Comparison of ENCODE assay signal across 1 cellular context in the genomic region with DNA sequence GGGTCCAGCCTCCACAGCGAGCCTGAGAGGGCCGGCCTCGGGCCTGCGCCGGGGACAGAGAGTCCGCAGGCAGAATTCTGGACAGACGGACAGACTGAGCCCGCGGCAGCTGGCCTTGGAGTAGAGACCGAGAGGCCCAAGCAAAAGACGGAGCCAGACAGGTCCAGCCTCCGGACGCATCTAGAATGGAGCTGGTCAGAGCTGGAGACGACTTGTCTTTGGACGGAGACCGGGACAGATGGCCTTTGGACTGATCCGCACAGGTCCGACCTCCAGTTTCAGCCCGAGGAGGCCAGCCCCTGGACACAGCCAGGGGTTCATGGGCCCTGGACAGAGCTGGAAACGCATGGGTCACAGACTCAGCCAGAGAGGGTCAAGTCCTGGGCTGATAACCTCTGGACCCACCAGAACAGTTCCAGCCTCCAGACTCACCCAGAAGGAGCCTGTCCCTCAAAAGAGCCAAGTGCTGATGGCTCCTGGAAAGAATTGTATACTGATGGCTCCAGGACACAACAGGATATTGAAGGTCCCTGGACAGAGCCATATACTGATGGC.
A peak's percentile ranks its signal among the peaks of the same experiment; 100 is the strongest.
TF ChIP-seq lines count a peak whose summit lies in the region.

No MANE protein-coding gene starts in this region.

TF ChIP-seq in HepG2, 621 proteins besides CTCF, POLR2A, EP300 and RAD21 (continued from another document and continues in another):
- TF ChIP-seq, protein P1, sequence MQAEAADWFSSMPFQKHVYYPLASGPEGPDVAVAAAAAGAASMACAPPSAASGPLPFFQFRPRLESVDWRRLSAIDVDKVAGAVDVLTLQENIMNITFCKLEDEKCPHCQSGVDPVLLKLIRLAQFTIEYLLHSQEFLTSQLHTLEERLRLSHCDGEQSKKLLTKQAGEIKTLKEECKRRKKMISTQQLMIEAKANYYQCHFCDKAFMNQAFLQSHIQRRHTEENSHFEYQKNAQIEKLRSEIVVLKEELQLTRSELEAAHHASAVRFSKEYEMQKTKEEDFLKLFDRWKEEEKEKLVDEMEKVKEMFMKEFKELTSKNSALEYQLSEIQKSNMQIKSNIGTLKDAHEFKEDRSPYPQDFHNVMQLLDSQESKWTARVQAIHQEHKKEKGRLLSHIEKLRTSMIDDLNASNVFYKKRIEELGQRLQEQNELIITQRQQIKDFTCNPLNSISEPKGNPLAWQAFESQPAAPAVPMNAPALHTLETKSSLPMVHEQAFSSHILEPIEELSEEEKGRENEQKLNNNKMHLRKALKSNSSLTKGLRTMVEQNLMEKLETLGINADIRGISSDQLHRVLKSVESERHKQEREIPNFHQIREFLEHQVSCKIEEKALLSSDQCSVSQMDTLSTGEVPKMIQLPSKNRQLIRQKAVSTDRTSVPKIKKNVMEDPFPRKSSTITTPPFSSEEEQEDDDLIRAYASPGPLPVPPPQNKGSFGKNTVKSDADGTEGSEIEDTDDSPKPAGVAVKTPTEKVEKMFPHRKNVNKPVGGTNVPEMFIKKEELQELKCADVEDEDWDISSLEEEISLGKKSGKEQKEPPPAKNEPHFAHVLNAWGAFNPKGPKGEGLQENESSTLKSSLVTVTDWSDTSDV (CRISPR knock-in tag; IDR thresholded peaks at IDR 0.05): no peak
- TF ChIP-seq GZF1 (CRISPR knock-in tag; IDR thresholded peaks at IDR 0.05) (no peak), CREM (IDR thresholded peaks at IDR 0.05) (no peak), CREM (CRISPR knock-in tag; IDR thresholded peaks at IDR 0.05) (no peak), BORCS8-MEF2B (CRISPR knock-in tag; IDR thresholded peaks at IDR 0.05) (no peak), PHB2 (IDR thresholded peaks at IDR 0.05; ENCODE audit: partially characterized antibody) (no peak), DNMT3B (CRISPR knock-in tag; conservative IDR thresholded peaks at IDR 0.05) (no peak), THAP7 (CRISPR knock-in tag; IDR thresholded peaks at IDR 0.05) (0 out of 2 replicates have a peak, but pooled peaks have one; percentile 49), ZNF547 (CRISPR knock-in tag; IDR thresholded peaks at IDR 0.05) (no peak), KDM3A (CRISPR knock-in tag; IDR thresholded peaks at IDR 0.05; ENCODE audit: low read depth) (no peak), NR2F2 (IDR thresholded peaks at IDR 0.05; ENCODE audit: borderline replicate concordance, low read depth) (0 out of 2 replicates have a peak, but pooled peaks have one; percentile 40), ZNF615 (CRISPR knock-in tag; IDR thresholded peaks at IDR 0.05; ENCODE audit: borderline replicate concordance) (no peak), POLR2AphosphoS2 (IDR thresholded peaks at IDR 0.05; ENCODE audit: low read depth, low read length) (no peak), ZNF335 (CRISPR knock-in tag; IDR thresholded peaks at IDR 0.05) (0 out of 2 replicates have a peak, but pooled peaks have one; percentile 0), SIN3A (IDR thresholded peaks at IDR 0.05; ENCODE audit: borderline replicate concordance, low read depth, low read length) (0 out of 2 replicates have a peak, but pooled peaks have one; percentile 12), ZNF160 (CRISPR knock-in tag; IDR thresholded peaks at IDR 0.05) (no peak), CEBPG (CRISPR knock-in tag; IDR thresholded peaks at IDR 0.05) (no peak), FOXC1 (CRISPR knock-in tag; IDR thresholded peaks at IDR 0.05; ENCODE audit: borderline replicate concordance) (no peak), ZNF17 (CRISPR knock-in tag; IDR thresholded peaks at IDR 0.05) (no peak), MYPOP (CRISPR knock-in tag; IDR thresholded peaks at IDR 0.05) (no peak), SAFB2 (CRISPR knock-in tag; IDR thresholded peaks at IDR 0.05; ENCODE audit: borderline replicate concordance, low read depth) (no peak), SRSF4 (IDR thresholded peaks at IDR 0.05; ENCODE audit: low read depth, low read length, poor library complexity, severe bottlenecking) (no peak), HNRNPL (IDR thresholded peaks at IDR 0.05; ENCODE audit: low read depth, low read length) (no peak), MTF2 (CRISPR knock-in tag; IDR thresholded peaks at IDR 0.05; ENCODE audit: borderline replicate concordance) (no peak), RARG (CRISPR knock-in tag; IDR thresholded peaks at IDR 0.05; ENCODE audit: low read depth) (no peak), NFE2L2 (IDR thresholded peaks at IDR 0.05; ENCODE audit: low read length) (no peak), RFX5 (IDR thresholded peaks at IDR 0.05; ENCODE audit: low read depth, low read length) (no peak), KDM5B (CRISPR knock-in tag; IDR thresholded peaks at IDR 0.05; ENCODE audit: borderline replicate concordance) (no peak), TFE3 (CRISPR knock-in tag; IDR thresholded peaks at IDR 0.05) (no peak), ZNF782 (CRISPR knock-in tag; IDR thresholded peaks at IDR 0.05; ENCODE audit: borderline replicate concordance) (no peak), U2AF2 (IDR thresholded peaks at IDR 0.05; ENCODE audit: low read depth, low read length) (no peak), PITX1 (CRISPR knock-in tag; IDR thresholded peaks at IDR 0.05) (no peak), HOMEZ (CRISPR knock-in tag; IDR thresholded peaks at IDR 0.05; ENCODE audit: low read depth) (no peak), FOSL1 (CRISPR knock-in tag; IDR thresholded peaks at IDR 0.05; ENCODE audit: borderline replicate concordance) (no peak), SNRNP70 (IDR thresholded peaks at IDR 0.05; ENCODE audit: low read depth, low read length) (no peak), ZNF788 (CRISPR knock-in tag; IDR thresholded peaks at IDR 0.05; ENCODE audit: borderline replicate concordance) (no peak), ZNF709 (CRISPR knock-in tag; IDR thresholded peaks at IDR 0.05) (no peak), ZSCAN22 (CRISPR knock-in tag; IDR thresholded peaks at IDR 0.05) (no peak; the same call in 1 of the 2 replicates), GATAD2A (CRISPR knock-in tag; IDR thresholded peaks at IDR 0.05) (no peak)
- TF ChIP-seq, protein P2, sequence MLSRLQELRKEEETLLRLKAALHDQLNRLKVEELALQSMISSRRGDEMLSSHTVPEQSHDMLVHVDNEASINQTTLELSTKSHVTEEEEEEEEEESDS (CRISPR knock-in tag; IDR thresholded peaks at IDR 0.05; ENCODE audit: borderline replicate concordance): no peak
- TF ChIP-seq, protein P3, sequence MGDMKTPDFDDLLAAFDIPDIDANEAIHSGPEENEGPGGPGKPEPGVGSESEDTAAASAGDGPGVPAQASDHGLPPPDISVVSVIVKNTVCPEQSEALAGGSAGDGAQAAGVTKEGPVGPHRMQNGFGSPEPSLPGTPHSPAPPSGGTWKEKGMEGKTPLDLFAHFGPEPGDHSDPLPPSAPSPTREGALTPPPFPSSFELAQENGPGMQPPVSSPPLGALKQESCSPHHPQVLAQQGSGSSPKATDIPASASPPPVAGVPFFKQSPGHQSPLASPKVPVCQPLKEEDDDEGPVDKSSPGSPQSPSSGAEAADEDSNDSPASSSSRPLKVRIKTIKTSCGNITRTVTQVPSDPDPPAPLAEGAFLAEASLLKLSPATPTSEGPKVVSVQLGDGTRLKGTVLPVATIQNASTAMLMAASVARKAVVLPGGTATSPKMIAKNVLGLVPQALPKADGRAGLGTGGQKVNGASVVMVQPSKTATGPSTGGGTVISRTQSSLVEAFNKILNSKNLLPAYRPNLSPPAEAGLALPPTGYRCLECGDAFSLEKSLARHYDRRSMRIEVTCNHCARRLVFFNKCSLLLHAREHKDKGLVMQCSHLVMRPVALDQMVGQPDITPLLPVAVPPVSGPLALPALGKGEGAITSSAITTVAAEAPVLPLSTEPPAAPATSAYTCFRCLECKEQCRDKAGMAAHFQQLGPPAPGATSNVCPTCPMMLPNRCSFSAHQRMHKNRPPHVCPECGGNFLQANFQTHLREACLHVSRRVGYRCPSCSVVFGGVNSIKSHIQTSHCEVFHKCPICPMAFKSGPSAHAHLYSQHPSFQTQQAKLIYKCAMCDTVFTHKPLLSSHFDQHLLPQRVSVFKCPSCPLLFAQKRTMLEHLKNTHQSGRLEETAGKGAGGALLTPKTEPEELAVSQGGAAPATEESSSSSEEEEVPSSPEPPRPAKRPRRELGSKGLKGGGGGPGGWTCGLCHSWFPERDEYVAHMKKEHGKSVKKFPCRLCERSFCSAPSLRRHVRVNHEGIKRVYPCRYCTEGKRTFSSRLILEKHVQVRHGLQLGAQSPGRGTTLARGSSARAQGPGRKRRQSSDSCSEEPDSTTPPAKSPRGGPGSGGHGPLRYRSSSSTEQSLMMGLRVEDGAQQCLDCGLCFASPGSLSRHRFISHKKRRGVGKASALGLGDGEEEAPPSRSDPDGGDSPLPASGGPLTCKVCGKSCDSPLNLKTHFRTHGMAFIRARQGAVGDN (CRISPR knock-in tag; IDR thresholded peaks at IDR 0.05): peak; percentile 22; the same call in 1 of the 2 replicates
- TF ChIP-seq, protein P4, sequence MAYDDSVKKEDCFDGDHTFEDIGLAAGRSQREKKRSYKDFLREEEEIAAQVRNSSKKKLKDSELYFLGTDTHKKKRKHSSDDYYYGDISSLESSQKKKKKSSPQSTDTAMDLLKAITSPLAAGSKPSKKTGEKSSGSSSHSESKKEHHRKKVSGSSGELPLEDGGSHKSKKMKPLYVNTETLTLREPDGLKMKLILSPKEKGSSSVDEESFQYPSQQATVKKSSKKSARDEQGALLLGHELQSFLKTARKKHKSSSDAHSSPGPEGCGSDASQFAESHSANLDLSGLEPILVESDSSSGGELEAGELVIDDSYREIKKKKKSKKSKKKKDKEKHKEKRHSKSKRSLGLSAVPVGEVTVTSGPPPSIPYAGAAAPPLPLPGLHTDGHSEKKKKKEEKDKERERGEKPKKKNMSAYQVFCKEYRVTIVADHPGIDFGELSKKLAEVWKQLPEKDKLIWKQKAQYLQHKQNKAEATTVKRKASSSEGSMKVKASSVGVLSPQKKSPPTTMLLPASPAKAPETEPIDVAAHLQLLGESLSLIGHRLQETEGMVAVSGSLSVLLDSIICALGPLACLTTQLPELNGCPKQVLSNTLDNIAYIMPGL (CRISPR knock-in tag; IDR thresholded peaks at IDR 0.05; ENCODE audit: borderline replicate concordance in 1 of 2, low read depth in 1 of 2): no peak
